1 cellular context compared by ENCODE assay signal in the genomic region with DNA sequence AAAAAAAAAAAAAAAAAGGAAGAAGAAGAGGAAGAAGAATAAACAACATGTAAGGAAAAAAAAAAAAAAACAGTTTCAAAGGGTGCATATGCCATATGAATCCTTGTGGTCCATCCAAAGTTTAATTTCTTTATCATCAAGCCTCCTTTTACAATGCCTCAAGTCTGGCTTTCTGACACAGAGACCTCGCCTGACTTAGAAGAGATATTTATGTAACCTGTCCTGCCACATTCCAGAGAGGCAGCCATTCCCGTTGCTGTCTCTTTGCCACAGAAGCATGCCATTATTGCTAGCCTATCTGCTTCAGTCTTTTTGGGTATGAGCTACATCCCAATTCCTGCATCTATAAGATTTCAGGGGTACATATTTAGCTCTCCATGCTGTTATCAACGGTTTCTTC.
TF ChIP-seq lines count a peak whose summit lies in the region.

No MANE protein-coding gene starts in this region.

TF ChIP-seq in Ishikawa, 13 proteins besides CTCF, POLR2A, EP300 and RAD21 (continued from another document):
- no peak for TF ChIP-seq USF1 (IDR thresholded peaks at IDR 0.05)
- TF ChIP-seq EGR1 (IDR thresholded peaks at IDR 0.05): no peak
- TF ChIP-seq TCF12 (IDR thresholded peaks at IDR 0.05; ENCODE audit: low read depth): no peak
- TF ChIP-seq CREB1 (IDR thresholded peaks at IDR 0.05; ENCODE audit: low read depth): no peak
- 0 out of 2 replicates have a peak, but pooled peaks have one; percentile 13 for TF ChIP-seq CEBPB (IDR thresholded peaks at IDR 0.05)
- peak; percentile 25; the same call in 1 of the 2 replicates for TF ChIP-seq MAX (IDR thresholded peaks at IDR 0.05)
